23 cellular contexts compared by ENCODE assay signal in genomic region chr4:32010221-32010620, GRCh38.
DNase-seq lines count a peak whose midpoint lies in the region; ATAC-seq and TF ChIP-seq lines count a peak whose summit lies in the region.
"Had no signal": no experiment of that assay in that cellular context is flagged by ENCODE, and none has a peak within 500 bp of the region (broad histone marks: within the 10 kb centered on the region; RNA-seq: fewer than 3 reads in every experiment).

No MANE protein-coding gene starts in this region.

- H3K4me1 ChIP-seq in H9 (ENCODE audit: insufficient read depth, low read length), result no peaks in the 10 kb centered on the region
- no peaks in the 10 kb centered on the region for H3K4me1 ChIP-seq in endodermal cell (ENCODE audit: control insufficient read depth, insufficient read depth, low read length)
- H3K4me1 ChIP-seq: A549, upper lobe of right lung had no signal

- intact Hi-C loops in sciatic nerve (cut with DNase I), result no loop called here

- H4K91ac ChIP-seq in H9 (ENCODE audit: insufficient read length, low read depth, low read length), result no peak overlapping the region

- no peaks in the 10 kb centered on the region for H3K79me2 ChIP-seq in H9 (ENCODE audit: insufficient read depth, low read length)

- no peak overlapping the region for H3K23ac ChIP-seq in H9 (ENCODE audit: insufficient read length, low read depth, low read length)

- no peak overlapping the region for H2AK5ac ChIP-seq in H9 (ENCODE audit: insufficient read length, low read length)

- no peaks in the 10 kb centered on the region for H3K36me3 ChIP-seq in endodermal cell (ENCODE audit: control insufficient read depth, insufficient read depth, low read length)
- H3K36me3 ChIP-seq: neutrophil, upper lobe of right lung had no signal

- no peak overlapping the region for H2BK12ac ChIP-seq in H9 (ENCODE audit: insufficient read length, low read depth, low read length)

- no peak overlapping the region for H4K5ac ChIP-seq in H9 (ENCODE audit: insufficient read length, low read depth, low read length)

- DNase-seq in A172 (ENCODE audit: low spot score) (peak; percentile 50), H9 (peak; percentile 63), SK-MEL-5 (ENCODE audit: low read depth, low spot score) (peak; percentile 99), endodermal cell (peak; percentile 71), Ammon's horn (ENCODE audit: low spot score) (no peak), sciatic nerve (ENCODE audit: low spot score) (no peak), NCI-H1092 (lab: John Stamatoyannopoulos, UW) (no peak)
- DNase-seq: activated CD4-positive, alpha-beta memory T cell treated with anti-CD3 and anti-CD28 coated beads for 36 hours; activated CD8-positive, alpha-beta memory T cell treated with anti-CD3 and anti-CD28 coated beads, Interleukin-2, amount 50 U/mL, for 48 hours; dermis blood vessel endothelial cell; NCI-H1930; NCI-H69; RPMI8226; small intestine; stimulated activated CD4-positive, alpha-beta T cell treated with anti-CD3 and anti-CD28 coated beads, Interleukin-1b, Interleukin-23, amount 100 ng/mL, for 48 hours; substantia nigra; upper lobe of right lung had no signal

- H3K27ac ChIP-seq in H9 (ENCODE audit: insufficient read length, low read depth, low read length) (no peak overlapping the region), endodermal cell (ENCODE audit: low read depth, low read length) (no peak overlapping the region)
- H3K27ac ChIP-seq: A549, neutrophil, upper lobe of right lung had no signal

- H3K14ac ChIP-seq in H9 (ENCODE audit: insufficient read depth, low read length), result no peak overlapping the region

- ATAC-seq in sciatic nerve (no peak), GM21447 (IDR thresholded peaks at IDR 0.05; ENCODE audit: unreplicated experiment) (no peak)
- ATAC-seq: A549; activated CD4-positive, CD25-positive, alpha-beta regulatory T cell treated with anti-CD3 and anti-CD28 coated beads, Interleukin-2, amount 50 U/mL, for 24 hours; activated naive CD4-positive, alpha-beta T cell treated with anti-CD3 and anti-CD28 coated beads, Interleukin-2, amount 50 U/mL, for 72 hours; upper lobe of right lung had no signal

- H3K36me3 Mint-ChIP-seq in H9 (ENCODE audit: insufficient read depth in 1 of 3, low read depth in 3 of 3), result no peaks in the 10 kb centered on the region
- H3K36me3 Mint-ChIP-seq in endodermal cell (ENCODE audit: low read depth), result no peaks in the 10 kb centered on the region
- H3K36me3 Mint-ChIP-seq: activated CD4-positive, alpha-beta memory T cell treated with anti-CD3 and anti-CD28 coated beads for 36 hours had no signal

- no peak overlapping the region for H2AFZ ChIP-seq in H9 (ENCODE audit: low read length)

- H3K9me3 ChIP-seq in H9 (ENCODE audit: control insufficient read depth, low read depth, low read length) (no peaks in the 10 kb centered on the region), endodermal cell (ENCODE audit: control insufficient read depth, low read length) (no peaks in the 10 kb centered on the region)
- H3K9me3 ChIP-seq: A549, neutrophil, upper lobe of right lung had no signal

- H3K9ac ChIP-seq in H9 (ENCODE audit: extremely low read depth, insufficient read length, low read length) (no peak overlapping the region), endodermal cell (ENCODE audit: extremely low read depth, low read length, poor library complexity, severe bottlenecking) (no peak overlapping the region)

- H3K4me2 ChIP-seq in H9 (ENCODE audit: insufficient read depth, insufficient read length, low read length), result no peak overlapping the region
- H3K4me2 ChIP-seq: A549 had no signal

- in situ Hi-C loops in SK-MEL-5 (cut with HindIII; ENCODE audit: low pct_unique_long_range_greater_than_20kb, low sequenced_read_pairs), result no loop called here

- TF ChIP-seq CTCF in H9 (conservative IDR thresholded peaks at IDR 0.05) (no peak), endodermal cell (conservative IDR thresholded peaks at IDR 0.05) (no peak)

- no peak overlapping the region for H3K18ac ChIP-seq in H9 (ENCODE audit: insufficient read length, low read depth, low read length)

- H3K27me3 ChIP-seq in H9 (ENCODE audit: insufficient read depth, low read length) (no peaks in the 10 kb centered on the region), endodermal cell (ENCODE audit: control insufficient read depth, insufficient read depth, low read length, poor library complexity, severe bottlenecking) (no peaks in the 10 kb centered on the region)
- H3K27me3 ChIP-seq: neutrophil, upper lobe of right lung had no signal

- H3K4me1 Mint-ChIP-seq in H9 (no peaks in the 10 kb centered on the region), endodermal cell (no peaks in the 10 kb centered on the region)

- no peak overlapping the region for H3K4me3 ChIP-seq in endodermal cell (ENCODE audit: low read length)
- H3K4me3 ChIP-seq: A549, upper lobe of right lung had no signal

- H3K27ac Mint-ChIP-seq in H9, result no peak overlapping the region
- no peak overlapping the region for H3K27ac Mint-ChIP-seq in endodermal cell
- H3K27ac Mint-ChIP-seq: activated CD4-positive, alpha-beta memory T cell treated with anti-CD3 and anti-CD28 coated beads for 36 hours; activated naive CD4-positive, alpha-beta T cell treated with anti-CD3 and anti-CD28 coated beads, Interleukin-2, amount 50 U/mL, for 72 hours; activated T-helper 2 cell treated with anti-CD3 and anti-CD28 coated beads, Interferon-gamma antibody, Interleukin-2, Interleukin-4, amounts not matched to agents 10 μg/mL and 5 μg/mL and 100 μg/mL, durations not matched to agents 14 hours and 24 hours and 36 hours had no signal

- no peaks in the 10 kb centered on the region for H4K20me1 ChIP-seq in H9 (ENCODE audit: control insufficient read depth, insufficient read depth, insufficient read length)

- H3K9me3 Mint-ChIP-seq in H9 (no peaks in the 10 kb centered on the region), endodermal cell (no peaks in the 10 kb centered on the region)

- no CpG with 5 or more reads among the region's 3 CpGs for WGBS in H9 (ENCODE audit: extremely low coverage, insufficient read length, low lambda C conversion rate)
- WGBS in endodermal cell (ENCODE audit: insufficient coverage in 1 of 2, insufficient read length in 1 of 2), 2 experiments, result 83 to 88% methylated on average over 1 to 3 of the region's 3 CpGs

- H3K79me1 ChIP-seq in H9 (ENCODE audit: insufficient read depth, low read depth, low read length, poor library complexity, severe bottlenecking), result no peaks in the 10 kb centered on the region

- no peak overlapping the region for H3K4ac ChIP-seq in H9 (ENCODE audit: low read depth, low read length)

- H3K56ac ChIP-seq in H9 (ENCODE audit: insufficient read length, low read depth, low read length), result no peak overlapping the region

- no peak overlapping the region for H2BK15ac ChIP-seq in H9 (ENCODE audit: low read depth, low read length)

- H2BK120ac ChIP-seq in H9 (ENCODE audit: low read depth, low read length, poor library complexity, severe bottlenecking), result no peak overlapping the region

- H3K4me3 Mint-ChIP-seq in H9 (no peak overlapping the region), endodermal cell (no peak overlapping the region)
- H3K4me3 Mint-ChIP-seq: activated CD4-positive, alpha-beta memory T cell treated with anti-CD3 and anti-CD28 coated beads for 36 hours had no signal

- H3T11ph ChIP-seq in H9 (ENCODE audit: low read length), result no peak overlapping the region

- H3K27me3 Mint-ChIP-seq in H9 (ENCODE audit: low read depth), result no peaks in the 10 kb centered on the region
- H3K27me3 Mint-ChIP-seq in endodermal cell (ENCODE audit: insufficient read depth), result no peaks in the 10 kb centered on the region
- H3K27me3 Mint-ChIP-seq: activated CD4-positive, alpha-beta memory T cell treated with anti-CD3 and anti-CD28 coated beads for 36 hours had no signal

- no peak overlapping the region for H4K8ac ChIP-seq in H9 (replicated peaks; ENCODE audit: insufficient read length, low read depth, low read length)

- H2BK5ac ChIP-seq in H9 (ENCODE audit: insufficient read length, low read length), result no peak overlapping the region

- no peaks in the 10 kb centered on the region for H3K23me2 ChIP-seq in H9 (ENCODE audit: insufficient read length, low read depth, low read length, poor library complexity, severe bottlenecking)

- H2BK20ac ChIP-seq in H9 (ENCODE audit: low read depth, low read length, poor library complexity, severe bottlenecking), result no peak overlapping the region

Comparison
In these comparisons a context has a peak if more than half of its experiments do, and no peak if none do; other contexts are left out.
1. DNase-seq: peak in A172 (single experiment), H9 (single experiment), SK-MEL-5 (single experiment) and endodermal cell (single experiment); none in Ammon's horn (single experiment), sciatic nerve (single experiment) and NCI-H1092 (single experiment).